Comparison of ENCODE assay signal across 30 cellular contexts in genomic region chr16:87065781-87066694, GRCh38.
A peak's percentile ranks its signal among the peaks of the same experiment; 100 is the strongest.
DNase-seq lines count a peak whose midpoint lies in the region; ATAC-seq and TF ChIP-seq lines count a peak whose summit lies in the region.
"Had no signal": no experiment of that assay in that cellular context is flagged by ENCODE, and none has a peak within 500 bp of the region (broad histone marks: within the 10 kb centered on the region; RNA-seq: fewer than 3 reads in every experiment).

No MANE protein-coding gene starts in this region.

- peak overlapping the region; percentile 65 for H3K4me3 ChIP-seq in OCI-LY1 (ENCODE audit: low read depth, low read length, poor library complexity, severe bottlenecking)
- H3K4me3 ChIP-seq in lower lobe of right lung = no peak overlapping the region
- H3K4me3 ChIP-seq: cardiac muscle cell, gastrocnemius medialis, SJSA1, suprapubic skin, uterus had no signal

- H4K20me1 ChIP-seq in OCI-LY1 (ENCODE audit: insufficient read depth, low read length) = no peaks in the 10 kb centered on the region

- peak overlapping the region; percentile 31; the same call in 1 of the 2 replicates for H2AFZ ChIP-seq in OCI-LY1 (ENCODE audit: low read length)

- H3K36me3 ChIP-seq in OCI-LY1 (ENCODE audit: insufficient read depth, low read length) (no peaks in the 10 kb centered on the region; the same call in 1 of the 2 replicates), lower lobe of right lung (no peaks in the 10 kb centered on the region)
- H3K36me3 ChIP-seq: cardiac muscle cell, gastrocnemius medialis, SJSA1, suprapubic skin, uterus had no signal

- peak overlapping the region; percentile 68 for H3K9ac ChIP-seq in OCI-LY1 (ENCODE audit: low read length)

- peak overlapping the region; percentile 31 for H3K4me3 Mint-ChIP-seq in dendritic cell treated with granulocyte-macrophage colony-stimulating factor and Interleukin-4, amounts not matched to agents 40 ng/mL and 50 ng/mL, for 4 days
- H3K4me3 Mint-ChIP-seq in nephron = peak overlapping the region; percentile 78 to 88 (median 88)
- peak overlapping the region; percentile 73 for H3K4me3 Mint-ChIP-seq in type B pancreatic cell
- no peak overlapping the region for H3K4me3 Mint-ChIP-seq in HFFc6
- H3K4me3 Mint-ChIP-seq: activated CD4-positive, alpha-beta memory T cell treated with anti-CD3 and anti-CD28 coated beads for 36 hours; activated T-helper 1 cell treated with anti-CD3 and anti-CD28 coated beads, Interleukin-12 subunit alpha, Interleukin-12 subunit beta, Interleukin-2, Interleukin-4 antibody, amounts not matched to agents 30 ng/mL and 10 ng/mL and 1 ng/mL, durations not matched to agents 14 hours and 24 hours and 36 hours; stimulated activated effector memory CD8-positive, alpha-beta T cell treated with anti-CD3 and anti-CD28 coated beads, Interleukin-12 subunit alpha, Interleukin-12 subunit beta, amount 100 ng/mL, for 72 hours; T-cell had no signal

- H3K27me3 ChIP-seq in OCI-LY1 (ENCODE audit: insufficient read depth, low read length) (no peaks in the 10 kb centered on the region; the same call in 1 of the 2 replicates), lower lobe of right lung (ENCODE audit: low read depth) (peaks cover 48% of the 10 kb centered on the region)
- H3K27me3 ChIP-seq: cardiac muscle cell, SJSA1 had no signal

- no peak for TF ChIP-seq CTCF in OCI-LY1 (IDR thresholded peaks at IDR 0.05; ENCODE audit: low read length)
- no peak for TF ChIP-seq CTCF in nephron (IDR thresholded peaks at IDR 0.05; ENCODE audit: unreplicated experiment in 3 of 3)
- TF ChIP-seq CTCF in type B pancreatic cell (conservative IDR thresholded peaks at IDR 0.05) = no peak
- no peak for TF ChIP-seq CTCF in HFFc6 (IDR thresholded peaks at IDR 0.05)
- no peak for TF ChIP-seq CTCF in lower lobe of right lung (IDR thresholded peaks at IDR 0.05)

- peak overlapping the region; percentile 74 for H3K4me2 ChIP-seq in OCI-LY1 (ENCODE audit: low read length)

- H3K4me1 ChIP-seq in OCI-LY1 (ENCODE audit: insufficient read depth, low read length, severe bottlenecking) (peaks cover 53% of the 10 kb centered on the region), lower lobe of right lung (no peaks in the 10 kb centered on the region)
- H3K4me1 ChIP-seq: gastrocnemius medialis, uterus had no signal

- intact Hi-C loops in dendritic cell treated with granulocyte-macrophage colony-stimulating factor and Interleukin-4, amounts not matched to agents 40 ng/mL and 50 ng/mL, for 4 days (cut with micrococcal nuclease) = no loop called here
- intact Hi-C loops in lower lobe of right lung (cut with DNase I) = no loop called here

- ATAC-seq in GM21576 (IDR thresholded peaks at IDR 0.05; ENCODE audit: unreplicated experiment) (no peak), lower lobe of right lung (no peak)
- ATAC-seq: gastrocnemius medialis; left colon; stimulated activated effector memory CD8-positive, alpha-beta T cell treated with anti-CD3 and anti-CD28 coated beads, Interleukin-12 subunit alpha, Interleukin-12 subunit beta, amount 100 ng/mL, for 72 hours; T-cell had no signal

- no peaks in the 10 kb centered on the region for H3F3A ChIP-seq in OCI-LY1 (ENCODE audit: insufficient read depth, low read length)

- H3K27ac Mint-ChIP-seq in dendritic cell treated with granulocyte-macrophage colony-stimulating factor and Interleukin-4, amounts not matched to agents 40 ng/mL and 50 ng/mL, for 4 days = peak overlapping the region; percentile 54
- H3K27ac Mint-ChIP-seq in nephron (peak overlapping the region; percentile 97 to 98 (median 97)), type B pancreatic cell (peak overlapping the region; percentile 49), HFFc6 (no peak overlapping the region)
- H3K27ac Mint-ChIP-seq: activated CD4-positive, alpha-beta memory T cell treated with anti-CD3 and anti-CD28 coated beads for 36 hours; activated T-helper 1 cell treated with anti-CD3 and anti-CD28 coated beads, Interleukin-12 subunit alpha, Interleukin-12 subunit beta, Interleukin-2, Interleukin-4 antibody, amounts not matched to agents 30 ng/mL and 10 ng/mL and 1 ng/mL, durations not matched to agents 14 hours and 24 hours and 36 hours; stimulated activated effector memory CD8-positive, alpha-beta T cell treated with anti-CD3 and anti-CD28 coated beads, Interleukin-12 subunit alpha, Interleukin-12 subunit beta, amount 100 ng/mL, for 72 hours; T-cell had no signal

- H3K9me3 ChIP-seq in OCI-LY1 (ENCODE audit: low read length) (no peaks in the 10 kb centered on the region), lower lobe of right lung (no peaks in the 10 kb centered on the region)
- H3K9me3 ChIP-seq: gastrocnemius medialis, SJSA1, suprapubic skin, uterus had no signal

- H3K27ac ChIP-seq in OCI-LY1 (ENCODE audit: low read depth, low read length, poor library complexity, severe bottlenecking) (peak overlapping the region; percentile 79), lower lobe of right lung (no peak overlapping the region)
- H3K27ac ChIP-seq: C4-2B, cardiac muscle cell, gastrocnemius medialis, HL-60, SJSA1, suprapubic skin, uterus had no signal

- no peaks in the 10 kb centered on the region for H3K79me2 ChIP-seq in OCI-LY1 (ENCODE audit: insufficient read depth, low read length)

- peaks cover 6% of the 10 kb centered on the region for H3K27me3 Mint-ChIP-seq in dendritic cell treated with granulocyte-macrophage colony-stimulating factor and Interleukin-4, amounts not matched to agents 40 ng/mL and 50 ng/mL, for 4 days
- H3K27me3 Mint-ChIP-seq in nephron (ENCODE audit: low read depth) (peaks cover 76% of the 10 kb centered on the region), type B pancreatic cell (peaks cover 42% of the 10 kb centered on the region), HFFc6 (ENCODE audit: insufficient read depth) (peaks cover 16% of the 10 kb centered on the region)

- no peaks in the 10 kb centered on the region for H3K9me3 Mint-ChIP-seq in dendritic cell treated with granulocyte-macrophage colony-stimulating factor and Interleukin-4, amounts not matched to agents 40 ng/mL and 50 ng/mL, for 4 days
- H3K9me3 Mint-ChIP-seq in nephron (no peaks in the 10 kb centered on the region), type B pancreatic cell (no peaks in the 10 kb centered on the region), HFFc6 (no peaks in the 10 kb centered on the region)
- H3K9me3 Mint-ChIP-seq: activated CD4-positive, alpha-beta memory T cell treated with anti-CD3 and anti-CD28 coated beads for 36 hours; activated T-helper 1 cell treated with anti-CD3 and anti-CD28 coated beads, Interleukin-12 subunit alpha, Interleukin-12 subunit beta, Interleukin-2, Interleukin-4 antibody, amounts not matched to agents 30 ng/mL and 10 ng/mL and 1 ng/mL, durations not matched to agents 14 hours and 24 hours and 36 hours; stimulated activated effector memory CD8-positive, alpha-beta T cell treated with anti-CD3 and anti-CD28 coated beads, Interleukin-12 subunit alpha, Interleukin-12 subunit beta, amount 100 ng/mL, for 72 hours; T-cell had no signal

- H3K36me3 Mint-ChIP-seq in dendritic cell treated with granulocyte-macrophage colony-stimulating factor and Interleukin-4, amounts not matched to agents 40 ng/mL and 50 ng/mL, for 4 days (ENCODE audit: low read depth) = no peaks in the 10 kb centered on the region
- H3K36me3 Mint-ChIP-seq in nephron (ENCODE audit: low read depth) (no peaks in the 10 kb centered on the region), type B pancreatic cell (no peaks in the 10 kb centered on the region), HFFc6 (ENCODE audit: low read depth) (no peaks in the 10 kb centered on the region)
- H3K36me3 Mint-ChIP-seq: activated CD4-positive, alpha-beta memory T cell treated with anti-CD3 and anti-CD28 coated beads for 36 hours; stimulated activated effector memory CD8-positive, alpha-beta T cell treated with anti-CD3 and anti-CD28 coated beads, Interleukin-12 subunit alpha, Interleukin-12 subunit beta, amount 100 ng/mL, for 72 hours; T-cell had no signal

- peaks cover 25% of the 10 kb centered on the region for H3K4me1 Mint-ChIP-seq in dendritic cell treated with granulocyte-macrophage colony-stimulating factor and Interleukin-4, amounts not matched to agents 40 ng/mL and 50 ng/mL, for 4 days (ENCODE audit: low read depth)
- H3K4me1 Mint-ChIP-seq in nephron (peaks cover 70% of the 10 kb centered on the region), type B pancreatic cell (ENCODE audit: unreplicated experiment) (peaks cover 47% of the 10 kb centered on the region), HFFc6 (ENCODE audit: low read depth) (peaks cover 14% of the 10 kb centered on the region; the same call in 1 of the 2 replicates)
- H3K4me1 Mint-ChIP-seq: stimulated activated effector memory CD8-positive, alpha-beta T cell treated with anti-CD3 and anti-CD28 coated beads, Interleukin-12 subunit alpha, Interleukin-12 subunit beta, amount 100 ng/mL, for 72 hours had no signal

- DNase-seq in type B pancreatic cell (ENCODE audit: extremely low spot score, unreplicated experiment) (peak; percentile 24), DMS153 (lab: John Stamatoyannopoulos, UW) (no peak), HFFc6 (no peak), lower lobe of right lung (no peak)
- DNase-seq: activated CD4-positive, alpha-beta memory T cell treated with anti-CD3 and anti-CD28 coated beads for 36 hours; activated CD8-positive, alpha-beta memory T cell treated with anti-CD3 and anti-CD28 coated beads, Interleukin-2, amount 50 U/mL, for 4 hours; activated naive CD4-positive, alpha-beta T cell treated with anti-CD3 and anti-CD28 coated beads, Interleukin-2, amount 50 U/mL, for 16 hours; amniotic stem cell; Calu3; gastrocnemius medialis; left colon; mesendoderm; NCI-H1048; NCI-H1930; NCI-H524; stimulated activated CD4-positive, alpha-beta T cell treated with anti-CD3 and anti-CD28 coated beads, Interleukin-12 subunit alpha, Interleukin-12 subunit beta, amount 100 ng/mL, for 4 hours; stimulated activated CD4-positive, alpha-beta T cell treated with anti-CD3 and anti-CD28 coated beads, Interleukin-4, amount 100 ng/mL, for 24 hours; T-cell; uterus had no signal

- H3K9me2 ChIP-seq in OCI-LY1 (ENCODE audit: low read depth, low read length) = no peaks in the 10 kb centered on the region
